1 cellular context compared by ENCODE assay signal in genomic region chr12:39620664-39621658, GRCh38.
TF ChIP-seq lines count a peak whose summit lies in the region.

No MANE protein-coding gene starts in this region.

TF ChIP-seq in GM12878, 131 proteins besides CTCF, POLR2A, EP300 and RAD21 (continued from another document and continues in another):
- TF ChIP-seq ZNF384 (IDR thresholded peaks at IDR 0.05; ENCODE audit: borderline replicate concordance, low read depth, low read length) (peak; percentile 72), MYC (IDR thresholded peaks at IDR 0.05; ENCODE audit: insufficient read depth, insufficient read length, insufficient replicate concordance, low read length, severe bottlenecking) (no peak), ATF3 (IDR thresholded peaks at IDR 0.05; ENCODE audit: borderline replicate concordance, extremely low read depth, low read depth, low read length) (no peak), CUX1 (IDR thresholded peaks at IDR 0.05; ENCODE audit: insufficient replicate concordance, low read depth, low read length) (no peak), ZNF217 (IDR thresholded peaks at IDR 0.05) (peak; percentile 40; the same call in 1 of the 2 replicates), BCLAF1 (IDR thresholded peaks at IDR 0.05) (no peak), IRF5 (IDR thresholded peaks at IDR 0.05; ENCODE audit: borderline replicate concordance) (no peak), BHLHE40 (IDR thresholded peaks at IDR 0.05; ENCODE audit: borderline replicate concordance in 1 of 2, low read depth in 2 of 2, low read length in 1 of 2) (0 out of 4 replicates have a peak, but pooled peaks of 1 of the 2 experiments have one; percentile 12), NFYA (IDR thresholded peaks at IDR 0.05; ENCODE audit: borderline replicate concordance, low read depth, low read length) (no peak), ELK1 (IDR thresholded peaks at IDR 0.05; ENCODE audit: low read depth, low read length) (no peak), ZBTB40 (IDR thresholded peaks at IDR 0.05; ENCODE audit: borderline replicate concordance) (no peak; the same call in 1 of the 2 replicates), POLR2AphosphoS5 (IDR thresholded peaks at IDR 0.05; ENCODE audit: low read length) (no peak), HDAC2 (IDR thresholded peaks at IDR 0.05) (no peak), BMI1 (IDR thresholded peaks at IDR 0.05; ENCODE audit: borderline replicate concordance) (no peak), ZNF622 (IDR thresholded peaks at IDR 0.05) (no peak), KAT2A (conservative IDR thresholded peaks at IDR 0.05; ENCODE audit: control insufficient read depth, low read depth, low read length) (no peak), RCOR1 (conservative IDR thresholded peaks at IDR 0.05; ENCODE audit: low read depth, low read length) (no peak), TCF7 (IDR thresholded peaks at IDR 0.05; ENCODE audit: borderline replicate concordance) (no peak), RELB (IDR thresholded peaks at IDR 0.05; ENCODE audit: low read depth) (peak; percentile 85), NBN (IDR thresholded peaks at IDR 0.05) (no peak), BCL11A (IDR thresholded peaks at IDR 0.05; ENCODE audit: low read depth, low read length) (peak; percentile 45; the same call in 1 of the 2 replicates), NFIC (IDR thresholded peaks at IDR 0.05; ENCODE audit: low read depth, low read length) (peak; percentile 70; the same call in 1 of the 2 replicates), MTA2 (IDR thresholded peaks at IDR 0.05; ENCODE audit: low read depth) (peak; percentile 86), MEF2A (IDR thresholded peaks at IDR 0.05; ENCODE audit: insufficient read depth, low read depth, low read length) (peak; percentile 73; the same call in 1 of the 2 replicates), ZBTB4 (CRISPR knock-in tag; IDR thresholded peaks at IDR 0.05) (no peak), LARP7 (IDR thresholded peaks at IDR 0.05) (no peak), KDM1A (IDR thresholded peaks at IDR 0.05; ENCODE audit: borderline replicate concordance) (no peak), SMAD5 (IDR thresholded peaks at IDR 0.05; ENCODE audit: low read depth) (no peak), CHD4 (IDR thresholded peaks at IDR 0.05) (no peak), MEF2B (IDR thresholded peaks at IDR 0.05; ENCODE audit: partially characterized antibody, poor library complexity, severe bottlenecking) (peak; percentile 66), SREBF2 (IDR thresholded peaks at IDR 0.05; ENCODE audit: low read length) (no peak), JUNB (IDR thresholded peaks at IDR 0.05) (peak; percentile 30; the same call in 1 of the 2 replicates), IKZF1 (conservative IDR thresholded peaks at IDR 0.05) (peak; percentile 67), ZBTB33 (IDR thresholded peaks at IDR 0.05) (no peak), RB1 (IDR thresholded peaks at IDR 0.05; ENCODE audit: borderline replicate concordance) (peak; percentile 42; the same call in 1 of the 2 replicates), RELA (IDR thresholded peaks at IDR 0.05; ENCODE audit: borderline replicate concordance, partially characterized antibody) (peak; percentile 78)
